Comparison of ENCODE assay signal across 29 cellular contexts in the genomic region with DNA sequence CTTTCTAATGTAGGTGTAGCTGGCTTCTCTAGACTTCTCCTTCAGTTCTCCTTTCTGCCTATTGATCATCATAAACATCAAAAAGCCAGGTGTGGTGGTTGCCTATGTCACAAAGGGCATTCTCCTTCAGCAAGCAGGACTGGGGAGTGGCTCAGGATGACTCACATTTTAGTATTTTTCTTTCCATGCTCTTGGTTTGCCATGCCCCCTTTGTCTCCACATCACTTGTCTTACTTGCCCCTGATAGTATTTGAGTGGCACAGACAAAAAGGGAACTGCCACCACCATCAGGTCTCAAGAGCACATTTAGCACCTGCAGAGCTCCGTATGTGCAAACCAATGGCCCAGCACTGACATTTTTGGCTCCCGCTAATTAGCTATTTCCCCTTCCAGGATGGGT.
DNase-seq lines count a peak whose midpoint lies in the region; ATAC-seq, FAIRE-seq and TF ChIP-seq lines count a peak whose summit lies in the region.
"Had no signal": no experiment of that assay in that cellular context is flagged by ENCODE, and none has a peak within 500 bp of the region (broad histone marks: within the 10 kb centered on the region; RNA-seq: fewer than 3 reads in every experiment).

No MANE protein-coding gene starts in this region.

- H3K4me1 ChIP-seq in ACC112 (ENCODE audit: control insufficient read depth, insufficient read depth, low read length, unreplicated experiment), result no peaks in the 10 kb centered on the region
- peaks cover 14% of the 10 kb centered on the region for H3K4me1 ChIP-seq in Loucy (ENCODE audit: insufficient read depth, low read length, poor library complexity, severe bottlenecking)
- no peaks in the 10 kb centered on the region for H3K4me1 ChIP-seq in gastrocnemius medialis
- H3K4me1 ChIP-seq: body of pancreas, Peyer's patch, psoas muscle, sigmoid colon had no signal

- no peaks in the 10 kb centered on the region for H3F3A ChIP-seq in Loucy (ENCODE audit: low read depth)

- no peaks in the 10 kb centered on the region for H3K27me3 ChIP-seq in ACC112 (ENCODE audit: insufficient read depth, low read length)
- H3K27me3 ChIP-seq in Loucy (ENCODE audit: insufficient read depth, low read length, poor library complexity, severe bottlenecking), result no peaks in the 10 kb centered on the region
- H3K27me3 ChIP-seq in bronchial epithelial cell (ENCODE audit: control insufficient read depth, insufficient read depth, low read length), result no peaks in the 10 kb centered on the region
- no peaks in the 10 kb centered on the region for H3K27me3 ChIP-seq in gastrocnemius medialis
- H3K27me3 ChIP-seq: BLaER1 treated with 17β-estradiol and CSF1 and Interleukin-3, amounts not matched to agents 10 nM and 100 nM; body of pancreas; Peyer's patch; sigmoid colon had no signal

- H3K36me3 Mint-ChIP-seq in osteocyte (ENCODE audit: unreplicated experiment) (no peaks in the 10 kb centered on the region), glutamatergic neuron (ENCODE audit: unreplicated experiment) (no peaks in the 10 kb centered on the region)
- H3K36me3 Mint-ChIP-seq: activated CD8-positive, alpha-beta memory T cell treated with anti-CD3 and anti-CD28 coated beads, Interleukin-2, amount 10 ng/mL, durations not matched to agents 7 days and 5 days had no signal

- no peak for FAIRE-seq in bronchial epithelial cell (lab: Jason Lieb, UNC)
- FAIRE-seq: GM18507 had no signal

- H3K79me2 ChIP-seq in ACC112 (ENCODE audit: control insufficient read depth, insufficient read depth, low read length, unreplicated experiment), result no peaks in the 10 kb centered on the region
- H3K79me2 ChIP-seq in Loucy (ENCODE audit: insufficient read depth, low read length), result no peaks in the 10 kb centered on the region

- H3K36me3 ChIP-seq in ACC112 (ENCODE audit: insufficient read depth, low read length), result no peaks in the 10 kb centered on the region
- no peaks in the 10 kb centered on the region for H3K36me3 ChIP-seq in Loucy (ENCODE audit: insufficient read depth, low read length)
- no peaks in the 10 kb centered on the region for H3K36me3 ChIP-seq in bronchial epithelial cell (ENCODE audit: control insufficient read depth, insufficient read depth, low read length)
- no peaks in the 10 kb centered on the region for H3K36me3 ChIP-seq in gastrocnemius medialis
- H3K36me3 ChIP-seq: BLaER1 treated with 17β-estradiol and CSF1 and Interleukin-3, amounts not matched to agents 10 nM and 100 nM; Peyer's patch; sigmoid colon; thoracic aorta; WERI-Rb-1 had no signal

- no peak overlapping the region for H3K9ac ChIP-seq in Loucy (ENCODE audit: low read depth, low read length, poor library complexity, severe bottlenecking)
- H3K9ac ChIP-seq: BLaER1 treated with 17β-estradiol and CSF1 and Interleukin-3, amounts not matched to agents 10 nM and 100 nM had no signal

- H3K27me3 Mint-ChIP-seq in osteocyte (ENCODE audit: unreplicated experiment) (no peaks in the 10 kb centered on the region), glutamatergic neuron (ENCODE audit: unreplicated experiment) (no peaks in the 10 kb centered on the region)
- H3K27me3 Mint-ChIP-seq: activated CD4-positive, alpha-beta T cell treated with anti-CD3 and anti-CD28 coated beads, Interleukin-2, amount 10 ng/mL, durations not matched to agents 7 days and 5 days; activated CD8-positive, alpha-beta memory T cell treated with anti-CD3 and anti-CD28 coated beads, Interleukin-2, amount 10 ng/mL, durations not matched to agents 7 days and 5 days had no signal

- H3K4me1 Mint-ChIP-seq in osteocyte (ENCODE audit: unreplicated experiment), result peaks cover 33% of the 10 kb centered on the region
- no peaks in the 10 kb centered on the region for H3K4me1 Mint-ChIP-seq in glutamatergic neuron (ENCODE audit: low read depth, unreplicated experiment)
- H3K4me1 Mint-ChIP-seq: activated CD4-positive, alpha-beta T cell treated with anti-CD3 and anti-CD28 coated beads, Interleukin-2, amount 10 ng/mL, durations not matched to agents 7 days and 5 days; activated CD8-positive, alpha-beta memory T cell treated with anti-CD3 and anti-CD28 coated beads, Interleukin-2, amount 10 ng/mL, durations not matched to agents 7 days and 5 days had no signal

- intact Hi-C loops in gastrocnemius medialis (cut with DNase I; ENCODE audit: low total_unique reads), result no loop called here

- H2AFZ ChIP-seq in ACC112 (ENCODE audit: low read length, unreplicated experiment) (no peak overlapping the region), Loucy (ENCODE audit: low read length) (no peak overlapping the region)

- no peak for TF ChIP-seq POLR2A in gastrocnemius medialis (IDR thresholded peaks at IDR 0.05)

- peak; percentile 22 for DNase-seq in bronchial epithelial cell (ENCODE audit: low read depth)
- no peak for DNase-seq in osteocyte (ENCODE audit: extremely low spot score, unreplicated experiment)
- no peak for DNase-seq in gastrocnemius medialis
- DNase-seq in superior temporal gyrus (ENCODE audit: extremely low spot score), result no peak
- no peak for DNase-seq in effector CD8-positive, alpha-beta T cell (lab: John Stamatoyannopoulos, UW)
- DNase-seq in glutamatergic neuron, result no peak
- DNase-seq: ACHN; activated CD4-positive, alpha-beta T cell treated with anti-CD3 and anti-CD28 coated beads, Interleukin-2, amount 10 ng/mL, durations not matched to agents 7 days and 5 days; activated CD8-positive, alpha-beta memory T cell treated with anti-CD3 and anti-CD28 coated beads, Interleukin-2, amount 10 ng/mL, durations not matched to agents 7 days and 5 days; activated T-cell treated with anti-CD3 and anti-CD28 coated beads, Interleukin-2, amount 50 U/mL, for 48 hours; body of pancreas; Calu3; DND-41; KG1; NCI-H1694; NCI-H2171; NCI-H510A; psoas muscle; sigmoid colon; stimulated activated naive CD8-positive, alpha-beta T cell treated with anti-CD3 and anti-CD28 coated beads, Interleukin-15, Interleukin-2, amounts not matched to agents 100 U/mL and 50 U/mL, for 24 hours; T1000; WERI-Rb-1 had no signal

- TF ChIP-seq CTCF in Loucy (conservative IDR thresholded peaks at IDR 0.05; ENCODE audit: low read length), result no peak
- TF ChIP-seq CTCF in bronchial epithelial cell (IDR thresholded peaks at IDR 0.05; ENCODE audit: insufficient read depth, low read length, severe bottlenecking), result no peak
- no peak for TF ChIP-seq CTCF in osteocyte (IDR thresholded peaks at IDR 0.05)
- TF ChIP-seq CTCF in gastrocnemius medialis (IDR thresholded peaks at IDR 0.05 in 4 of 5, conservative IDR thresholded peaks at IDR 0.05 in 1 of 5), result no peak
- no peak for TF ChIP-seq CTCF in glutamatergic neuron (IDR thresholded peaks at IDR 0.05; ENCODE audit: partially characterized antibody, unreplicated experiment)

- H3K9me3 Mint-ChIP-seq in osteocyte (ENCODE audit: unreplicated experiment) (no peaks in the 10 kb centered on the region), glutamatergic neuron (ENCODE audit: unreplicated experiment) (no peaks in the 10 kb centered on the region)
- H3K9me3 Mint-ChIP-seq: activated CD4-positive, alpha-beta T cell treated with anti-CD3 and anti-CD28 coated beads, Interleukin-2, amount 10 ng/mL, durations not matched to agents 7 days and 5 days had no signal

- H3K4me3 Mint-ChIP-seq in osteocyte (ENCODE audit: unreplicated experiment) (no peak overlapping the region), glutamatergic neuron (ENCODE audit: unreplicated experiment) (no peak overlapping the region)
- H3K4me3 Mint-ChIP-seq: activated CD4-positive, alpha-beta T cell treated with anti-CD3 and anti-CD28 coated beads, Interleukin-2, amount 10 ng/mL, durations not matched to agents 7 days and 5 days; activated CD8-positive, alpha-beta memory T cell treated with anti-CD3 and anti-CD28 coated beads, Interleukin-2, amount 10 ng/mL, durations not matched to agents 7 days and 5 days had no signal

- H3K4me3 ChIP-seq in ACC112 (ENCODE audit: low read depth, low read length) (no peak overlapping the region), Loucy (ENCODE audit: low read length, poor library complexity, severe bottlenecking) (no peak overlapping the region), bronchial epithelial cell (ENCODE audit: low read depth, low read length) (no peak overlapping the region), gastrocnemius medialis (no peak overlapping the region)
- H3K4me3 ChIP-seq: BLaER1 treated with 17β-estradiol and CSF1 and Interleukin-3, amounts not matched to agents 10 nM and 100 nM; body of pancreas; lung; Peyer's patch; psoas muscle; sigmoid colon; thoracic aorta had no signal

- no peaks in the 10 kb centered on the region for H4K20me1 ChIP-seq in Loucy (ENCODE audit: insufficient read depth, low read length, poor library complexity, severe bottlenecking)
- H4K20me1 ChIP-seq: BLaER1 treated with 17β-estradiol and CSF1 and Interleukin-3, amounts not matched to agents 10 nM and 100 nM had no signal

- no peaks in the 10 kb centered on the region for H3K9me2 ChIP-seq in Loucy (replicated peaks; ENCODE audit: low read depth, low read length)

- no peaks in the 10 kb centered on the region for H3K9me3 ChIP-seq in Loucy (ENCODE audit: insufficient read depth, low read depth, low read length)
- H3K9me3 ChIP-seq in gastrocnemius medialis, result no peaks in the 10 kb centered on the region
- H3K9me3 ChIP-seq: BLaER1 treated with 17β-estradiol and CSF1 and Interleukin-3, amounts not matched to agents 10 nM and 100 nM; body of pancreas; Peyer's patch; psoas muscle; sigmoid colon; thoracic aorta had no signal

- H3K27ac ChIP-seq in ACC112 (ENCODE audit: low read depth, low read length) (peak overlapping the region; percentile 61; the same call in 1 of the 2 replicates), gastrocnemius medialis (no peak overlapping the region)
- H3K27ac ChIP-seq: BLaER1 treated with 17β-estradiol and CSF1 and Interleukin-3, amounts not matched to agents 10 nM and 100 nM; body of pancreas; Peyer's patch; psoas muscle; sigmoid colon; WERI-Rb-1 had no signal

- no peak for ATAC-seq in gastrocnemius medialis
- ATAC-seq: activated CD8-positive, alpha-beta memory T cell treated with anti-CD3 and anti-CD28 coated beads, Interleukin-2, amount 10 ng/mL, durations not matched to agents 7 days and 5 days; body of pancreas; psoas muscle; stimulated activated naive CD8-positive, alpha-beta T cell treated with anti-CD3 and anti-CD28 coated beads, Interleukin-15, Interleukin-2, amounts not matched to agents 100 U/mL and 50 U/mL, for 24 hours had no signal

- H3K27ac Mint-ChIP-seq in osteocyte (ENCODE audit: unreplicated experiment) (peak overlapping the region; percentile 80), glutamatergic neuron (ENCODE audit: unreplicated experiment) (no peak overlapping the region)
- H3K27ac Mint-ChIP-seq: activated CD4-positive, alpha-beta T cell treated with anti-CD3 and anti-CD28 coated beads, Interleukin-2, amount 10 ng/mL, durations not matched to agents 7 days and 5 days; activated CD8-positive, alpha-beta memory T cell treated with anti-CD3 and anti-CD28 coated beads, Interleukin-2, amount 10 ng/mL, durations not matched to agents 7 days and 5 days had no signal

- in situ Hi-C loops in gastrocnemius medialis (cut with MboI; ENCODE audit: low sequenced_read_pairs in 4 of 4), result no loop called here

- H3K4me2 ChIP-seq in Loucy (ENCODE audit: low read depth, low read length, poor library complexity, severe bottlenecking), result peak overlapping the region; percentile 34
